36 cellular contexts compared by ENCODE assay signal in the genomic region with DNA sequence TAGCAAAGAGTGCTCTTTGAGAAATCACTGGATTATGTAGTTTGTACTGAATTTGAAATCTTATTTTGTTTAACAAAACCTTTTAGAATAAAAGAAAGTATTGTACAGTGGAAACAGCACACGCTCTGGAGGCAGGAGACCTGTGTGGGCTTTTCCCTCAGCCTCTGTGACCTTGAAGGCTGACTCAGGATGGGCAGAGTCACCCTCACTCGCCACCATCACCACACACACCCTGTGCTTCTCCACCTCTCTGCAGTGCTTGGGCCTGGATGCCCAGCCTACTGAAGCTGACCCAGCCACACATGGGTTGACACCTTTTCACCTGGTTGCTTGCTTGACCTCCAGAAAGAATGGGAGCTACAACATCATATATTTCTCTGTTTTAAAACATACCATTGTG. TPM values are rescaled to one million over a fixed set of nuclear protein-coding genes. Genes with fewer than 3 reads are reported as not detected.
"Had no signal": no experiment of that assay in that cellular context is flagged by ENCODE, and none has a peak within 500 bp of the region (broad histone marks: within the 10 kb centered on the region; RNA-seq: fewer than 3 reads in every experiment).

No MANE protein-coding gene starts in this region.

- H3K27ac Mint-ChIP-seq: activated CD4-positive, alpha-beta memory T cell treated with anti-CD3 and anti-CD28 coated beads, Interleukin-2, amount 10 ng/mL, durations not matched to agents 7 days and 5 days; activated CD8-positive, alpha-beta memory T cell treated with anti-CD3 and anti-CD28 coated beads, Interleukin-2, amount 10 ng/mL, durations not matched to agents 7 days and 5 days; activated naive CD8-positive, alpha-beta T cell treated with anti-CD3 and anti-CD28 coated beads for 36 hours; activated T-cell treated with anti-CD3 and anti-CD28 coated beads, Interleukin-2, amount 50 U/mL, for 72 hours; activated T-helper 17 cell treated with anti-CD3 and anti-CD28 coated beads, Interleukin-2, amount 50 U/mL, for 72 hours had no signal

- H3K4me1 Mint-ChIP-seq: activated CD4-positive, alpha-beta memory T cell treated with anti-CD3 and anti-CD28 coated beads, Interleukin-2, amount 10 ng/mL, durations not matched to agents 7 days and 5 days; activated CD8-positive, alpha-beta memory T cell treated with anti-CD3 and anti-CD28 coated beads, Interleukin-2, amount 10 ng/mL, durations not matched to agents 7 days and 5 days; activated naive CD8-positive, alpha-beta T cell treated with anti-CD3 and anti-CD28 coated beads for 36 hours; activated T-helper 17 cell treated with anti-CD3 and anti-CD28 coated beads, Interleukin-2, amount 50 U/mL, for 72 hours had no signal

- H3K27me3 Mint-ChIP-seq: activated CD4-positive, alpha-beta memory T cell treated with anti-CD3 and anti-CD28 coated beads, Interleukin-2, amount 10 ng/mL, durations not matched to agents 7 days and 5 days; activated CD8-positive, alpha-beta memory T cell treated with anti-CD3 and anti-CD28 coated beads, Interleukin-2, amount 10 ng/mL, durations not matched to agents 7 days and 5 days; activated naive CD8-positive, alpha-beta T cell treated with anti-CD3 and anti-CD28 coated beads for 36 hours; activated T-helper 17 cell treated with anti-CD3 and anti-CD28 coated beads, Interleukin-2, amount 50 U/mL, for 72 hours had no signal

- H3K36me3 Mint-ChIP-seq: activated CD8-positive, alpha-beta memory T cell treated with anti-CD3 and anti-CD28 coated beads, Interleukin-2, amount 10 ng/mL, durations not matched to agents 7 days and 5 days; activated naive CD8-positive, alpha-beta T cell treated with anti-CD3 and anti-CD28 coated beads for 36 hours had no signal

- DNase-seq: activated CD4-positive, alpha-beta memory T cell treated with anti-CD3 and anti-CD28 coated beads, Interleukin-2, amount 10 ng/mL, durations not matched to agents 7 days and 5 days; activated CD4-positive, alpha-beta T cell treated with anti-CD3 and anti-CD28 coated beads for 1 hour; activated CD4-positive, alpha-beta T cell treated with anti-CD3 and anti-CD28 coated beads for 48 hours; activated CD4-positive, CD25-positive, alpha-beta regulatory T cell; activated CD8-positive, alpha-beta memory T cell treated with anti-CD3 and anti-CD28 coated beads for 24 hours; activated CD8-positive, alpha-beta memory T cell treated with anti-CD3 and anti-CD28 coated beads, Interleukin-2, amount 10 ng/mL, durations not matched to agents 7 days and 5 days; activated effector memory CD4-positive, alpha-beta T cell treated with anti-CD3 and anti-CD28 coated beads, Interleukin-2, amount 50 U/mL, for 16 hours; activated naive CD4-positive, alpha-beta T cell; activated naive CD4-positive, alpha-beta T cell treated with anti-CD3 and anti-CD28 coated beads, Interleukin-2, amount 50 U/mL, for 16 hours; activated naive CD8-positive, alpha-beta T cell treated with anti-CD3 and anti-CD28 coated beads for 36 hours; activated T-cell treated with anti-CD3 and anti-CD28 coated beads, Interleukin-2, amount 50 U/mL, for 1 hour; activated T-cell treated with anti-CD3 and anti-CD28 coated beads, Interleukin-2, amount 50 U/mL, for 72 hours; amygdala; central memory CD4-positive, alpha-beta T cell; Kasumi-1; KG1; NCI-H1048; NCI-H1436 treated with DMSO at 0.1 percent for 48 hours; NCI-H187; NCI-H2029 treated with DMSO at 0.1 percent for 48 hours; NCI-H2107; NCI-H2171; NCI-H510A; NCI-H526; NCI-H748 treated with DMSO at 0.1 percent for 48 hours; OCI-M1; SHP77; SJCRH30; T1000; WERI-Rb-1 had no signal

- H3K4me3 Mint-ChIP-seq: activated CD4-positive, alpha-beta memory T cell treated with anti-CD3 and anti-CD28 coated beads, Interleukin-2, amount 10 ng/mL, durations not matched to agents 7 days and 5 days; activated CD8-positive, alpha-beta memory T cell treated with anti-CD3 and anti-CD28 coated beads, Interleukin-2, amount 10 ng/mL, durations not matched to agents 7 days and 5 days; activated naive CD8-positive, alpha-beta T cell treated with anti-CD3 and anti-CD28 coated beads for 36 hours; activated T-cell treated with anti-CD3 and anti-CD28 coated beads, Interleukin-2, amount 50 U/mL, for 72 hours; activated T-helper 17 cell treated with anti-CD3 and anti-CD28 coated beads, Interleukin-2, amount 50 U/mL, for 72 hours had no signal

- H3K9me3 Mint-ChIP-seq: activated CD4-positive, alpha-beta memory T cell treated with anti-CD3 and anti-CD28 coated beads, Interleukin-2, amount 10 ng/mL, durations not matched to agents 7 days and 5 days; activated naive CD8-positive, alpha-beta T cell treated with anti-CD3 and anti-CD28 coated beads for 36 hours; activated T-cell treated with anti-CD3 and anti-CD28 coated beads, Interleukin-2, amount 50 U/mL, for 72 hours; activated T-helper 17 cell treated with anti-CD3 and anti-CD28 coated beads, Interleukin-2, amount 50 U/mL, for 72 hours had no signal

- ATAC-seq: activated CD8-positive, alpha-beta memory T cell treated with anti-CD3 and anti-CD28 coated beads, Interleukin-2, amount 10 ng/mL, durations not matched to agents 7 days and 5 days; activated T-cell treated with anti-CD3 and anti-CD28 coated beads, Interleukin-2, amount 50 U/mL, for 72 hours; activated T-helper 17 cell treated with anti-CD3 and anti-CD28 coated beads, Interleukin-2, amount 50 U/mL, for 72 hours had no signal

- H3K4me3 ChIP-seq: ascending aorta, MG63, SJCRH30, SK-N-MC had no signal

- H3K4me1 ChIP-seq: SJCRH30 had no signal

- H3K36me3 ChIP-seq: MG63 had no signal

- H3K9me3 ChIP-seq: ascending aorta, MG63, SJCRH30 had no signal

- H3K27me3 ChIP-seq: ascending aorta, MG63, SJCRH30 had no signal

- H3K27ac ChIP-seq: ascending aorta, SJCRH30, SK-N-MC, WERI-Rb-1 had no signal

RNA-seq across cellular contexts. Expression of a gene that starts 19.6 kb away (rescaled TPM):
- total RNA-seq: activated CD8-positive, alpha-beta memory T cell treated with anti-CD3 and anti-CD28 coated beads, Interleukin-2, amount 10 ng/mL, durations not matched to agents 7 days and 5 days; activated naive CD8-positive, alpha-beta T cell treated with anti-CD3 and anti-CD28 coated beads for 36 hours; activated T-cell treated with anti-CD3 and anti-CD28 coated beads, Interleukin-2, amount 50 U/mL, for 72 hours; activated T-helper 17 cell treated with anti-CD3 and anti-CD28 coated beads, Interleukin-2, amount 50 U/mL, for 72 hours; T-helper 1 cell treated with Interleukin-12 subunit alpha and Interleukin-12 subunit beta and Interleukin-4 antibody, amounts not matched to agents 30 ng/mL and 1 ng/mL, for 36 hours; T-helper 2 cell treated with Interferon-gamma antibody and Interleukin-4, amounts not matched to agents 100 ng/mL and 5 ng/mL, for 36 hours had no signal
